8 cellular contexts compared by ENCODE assay signal in genomic region chr5:80487444-80487828, GRCh38. TPM values are rescaled to one million over a fixed set of nuclear protein-coding genes. Genes with fewer than 3 reads are reported as not detected.
A peak's percentile ranks its signal among the peaks of the same experiment; 100 is the strongest.
DNase-seq lines count a peak whose midpoint lies in the region; ATAC-seq lines count a peak whose summit lies in the region.

No MANE protein-coding gene starts in this region.

- peaks cover 6% of the 10 kb centered on the region for H3K27me3 ChIP-seq in iPS-18a (ENCODE audit: control insufficient read depth, insufficient read depth, low read length)

- H3K9me3 ChIP-seq in iPS-18a (ENCODE audit: control insufficient read depth, low read depth, low read length), result peaks cover 2% of the 10 kb centered on the region

- no peak for DNase-seq in activated T-helper 1 cell treated with anti-CD3 and anti-CD28 coated beads, Interleukin-12 subunit alpha, Interleukin-12 subunit beta, Interleukin-2, Interleukin-4 antibody, amounts not matched to agents 30 ng/mL and 10 ng/mL and 1 ng/mL, durations not matched to agents 14 hours and 24 hours and 36 hours (ENCODE audit: low spot score)
- DNase-seq in stimulated activated effector memory CD8-positive, alpha-beta T cell treated with anti-CD3 and anti-CD28 coated beads, Interleukin-12 subunit alpha, Interleukin-12 subunit beta, amount 100 ng/mL, for 72 hours (ENCODE audit: low spot score in 2 of 2), result no peak
- DNase-seq in DMS114 treated with DMSO at 0.1 percent for 48 hours (lab: John Stamatoyannopoulos, UW; ENCODE audit: unreplicated experiment) (no peak), HCEC 1CT (no peak), epidermal melanocyte (ENCODE audit: insufficient read length, low spot score) (no peak)

- no peak overlapping the region for H3K27ac Mint-ChIP-seq in activated T-helper 1 cell treated with anti-CD3 and anti-CD28 coated beads, Interleukin-12 subunit alpha, Interleukin-12 subunit beta, Interleukin-2, Interleukin-4 antibody, amounts not matched to agents 30 ng/mL and 10 ng/mL and 1 ng/mL, durations not matched to agents 14 hours and 24 hours and 36 hours
- H3K27ac Mint-ChIP-seq in stimulated activated effector memory CD8-positive, alpha-beta T cell treated with anti-CD3 and anti-CD28 coated beads, Interleukin-12 subunit alpha, Interleukin-12 subunit beta, amount 100 ng/mL, for 72 hours, result no peak overlapping the region

- peaks cover 1% of the 10 kb centered on the region for H3K36me3 Mint-ChIP-seq in activated T-helper 1 cell treated with anti-CD3 and anti-CD28 coated beads, Interleukin-12 subunit alpha, Interleukin-12 subunit beta, Interleukin-2, Interleukin-4 antibody, amounts not matched to agents 30 ng/mL and 10 ng/mL and 1 ng/mL, durations not matched to agents 14 hours and 24 hours and 36 hours (ENCODE audit: low read depth)
- no peaks in the 10 kb centered on the region for H3K36me3 Mint-ChIP-seq in stimulated activated effector memory CD8-positive, alpha-beta T cell treated with anti-CD3 and anti-CD28 coated beads, Interleukin-12 subunit alpha, Interleukin-12 subunit beta, amount 100 ng/mL, for 72 hours

- intact Hi-C loops in activated T-helper 1 cell treated with anti-CD3 and anti-CD28 coated beads, Interleukin-12 subunit alpha, Interleukin-12 subunit beta, Interleukin-2, Interleukin-4 antibody, amounts not matched to agents 30 ng/mL and 10 ng/mL and 1 ng/mL, durations not matched to agents 14 hours and 24 hours and 36 hours (cut with micrococcal nuclease), result loop anchor here (5.0 kb wide), 1 partner anchor 170 kb away; no protein-coding TSS in a partner anchor

- H3K4me1 ChIP-seq in iPS-18a (ENCODE audit: control insufficient read depth, low read depth, low read length), result peaks cover 13% of the 10 kb centered on the region

- no peak overlapping the region for H3K27ac ChIP-seq in iPS-18a (ENCODE audit: low read length)

- peak; percentile 8 for ATAC-seq in HG03565 (IDR thresholded peaks at IDR 0.05; ENCODE audit: unreplicated experiment)
- no peak for ATAC-seq in stimulated activated effector memory CD8-positive, alpha-beta T cell treated with anti-CD3 and anti-CD28 coated beads, Interleukin-12 subunit alpha, Interleukin-12 subunit beta, amount 100 ng/mL, for 72 hours
- ATAC-seq in GM19324 (IDR thresholded peaks at IDR 0.05; ENCODE audit: low FRiP score, unreplicated experiment), result no peak

- peaks cover under 1% of the 10 kb centered on the region for H3K36me3 ChIP-seq in iPS-18a (ENCODE audit: control insufficient read depth, low read depth, low read length)

- H3K9me3 Mint-ChIP-seq in activated T-helper 1 cell treated with anti-CD3 and anti-CD28 coated beads, Interleukin-12 subunit alpha, Interleukin-12 subunit beta, Interleukin-2, Interleukin-4 antibody, amounts not matched to agents 30 ng/mL and 10 ng/mL and 1 ng/mL, durations not matched to agents 14 hours and 24 hours and 36 hours, result no peaks in the 10 kb centered on the region
- H3K9me3 Mint-ChIP-seq in stimulated activated effector memory CD8-positive, alpha-beta T cell treated with anti-CD3 and anti-CD28 coated beads, Interleukin-12 subunit alpha, Interleukin-12 subunit beta, amount 100 ng/mL, for 72 hours, result peaks cover 14% of the 10 kb centered on the region

- H3K4me3 ChIP-seq in iPS-18a (ENCODE audit: low read length), result peak overlapping the region; percentile 74

- peaks cover 24% of the 10 kb centered on the region for H3K27me3 Mint-ChIP-seq in activated T-helper 1 cell treated with anti-CD3 and anti-CD28 coated beads, Interleukin-12 subunit alpha, Interleukin-12 subunit beta, Interleukin-2, Interleukin-4 antibody, amounts not matched to agents 30 ng/mL and 10 ng/mL and 1 ng/mL, durations not matched to agents 14 hours and 24 hours and 36 hours (ENCODE audit: insufficient read depth)

- peak overlapping the region; percentile 72 for H3K4me3 Mint-ChIP-seq in activated T-helper 1 cell treated with anti-CD3 and anti-CD28 coated beads, Interleukin-12 subunit alpha, Interleukin-12 subunit beta, Interleukin-2, Interleukin-4 antibody, amounts not matched to agents 30 ng/mL and 10 ng/mL and 1 ng/mL, durations not matched to agents 14 hours and 24 hours and 36 hours
- peak overlapping the region; percentile 56 for H3K4me3 Mint-ChIP-seq in stimulated activated effector memory CD8-positive, alpha-beta T cell treated with anti-CD3 and anti-CD28 coated beads, Interleukin-12 subunit alpha, Interleukin-12 subunit beta, amount 100 ng/mL, for 72 hours

- peak overlapping the region; percentile 47 for H3K9ac ChIP-seq in iPS-18a (ENCODE audit: low read length)

- H3K4me1 Mint-ChIP-seq in activated T-helper 1 cell treated with anti-CD3 and anti-CD28 coated beads, Interleukin-12 subunit alpha, Interleukin-12 subunit beta, Interleukin-2, Interleukin-4 antibody, amounts not matched to agents 30 ng/mL and 10 ng/mL and 1 ng/mL, durations not matched to agents 14 hours and 24 hours and 36 hours (ENCODE audit: low read depth), result peaks cover 16% of the 10 kb centered on the region
- H3K4me1 Mint-ChIP-seq in stimulated activated effector memory CD8-positive, alpha-beta T cell treated with anti-CD3 and anti-CD28 coated beads, Interleukin-12 subunit alpha, Interleukin-12 subunit beta, amount 100 ng/mL, for 72 hours, result peaks cover 14% of the 10 kb centered on the region

RNA-seq across cellular contexts. Expression of gene FAM151B, which starts 0.5 kb away (rescaled TPM):
- 0.32 TPM in 1 of 2 replicates, not detected in the other for total RNA-seq in activated T-helper 1 cell treated with anti-CD3 and anti-CD28 coated beads, Interleukin-12 subunit alpha, Interleukin-12 subunit beta, Interleukin-2, Interleukin-4 antibody, amounts not matched to agents 30 ng/mL and 10 ng/mL and 1 ng/mL, durations not matched to agents 14 hours and 24 hours and 36 hours
